ENCODE assay signal across 20 cellular contexts in genomic region chr1:98177751-98178150, GRCh38.
"Had no signal": no experiment of that assay in that cellular context is flagged by ENCODE, and none has a peak within 500 bp of the region (broad histone marks: within the 10 kb centered on the region; RNA-seq: fewer than 3 reads in every experiment).

No MANE protein-coding gene starts in this region.

- H3K27me3 ChIP-seq: hepatocyte, left lung, pancreas, right atrium auricular region, tibial artery had no signal

- H3K36me3 ChIP-seq: left lung, pancreas, right atrium auricular region, tibial artery had no signal

- H3K9me3 ChIP-seq: left lung, pancreas, psoas muscle, right atrium auricular region, tibial artery had no signal

- H3K4me2 ChIP-seq: hepatocyte had no signal

- DNase-seq: activated CD4-positive, alpha-beta T cell treated with anti-CD3 and anti-CD28 coated beads for 1 hour; activated CD4-positive, alpha-beta T cell treated with anti-CD3 and anti-CD28 coated beads, Interleukin-2, amount 50 U/mL, for 1 hour; activated gamma-delta T cell treated with Interleukin-2 at 50 U/mL for 16 hours; activated T-cell treated with anti-CD3 and anti-CD28 coated beads, Interleukin-2, amount 50 U/mL, for 1 hour; aorta; erythroblast; foreskin melanocyte; glutamatergic neuron; immature natural killer cell; kidney glomerular epithelial cell; left lung; pancreas; psoas muscle; stimulated activated CD4-positive, alpha-beta T cell treated with anti-CD3 and anti-CD28 coated beads, Interleukin-4, amount 100 ng/mL, for 4 hours; stimulated activated naive CD8-positive, alpha-beta T cell treated with anti-CD3 and anti-CD28 coated beads, Interleukin-15, Interleukin-2, amounts not matched to agents 100 U/mL and 50 U/mL, for 24 hours; substantia nigra; tibial artery had no signal

- ATAC-seq: left lung; natural killer cell treated with Interleukin-12 subunit alpha and Interleukin-12 subunit beta and Interleukin-15 and Interleukin-18, amount 100 ng/mL, for 72 hours; pancreas; psoas muscle; stimulated activated naive CD8-positive, alpha-beta T cell treated with anti-CD3 and anti-CD28 coated beads, Interleukin-15, Interleukin-2, amounts not matched to agents 100 U/mL and 50 U/mL, for 24 hours had no signal

- H3K4me1 ChIP-seq: left lung, pancreas, psoas muscle, right atrium auricular region, tibial artery had no signal

- H3K27ac ChIP-seq: hepatocyte, left lung, pancreas, psoas muscle, right atrium auricular region, tibial artery had no signal

- H3K4me3 ChIP-seq: hepatocyte, left lung, pancreas, psoas muscle, right atrium auricular region, tibial artery had no signal

- H2AFZ ChIP-seq: hepatocyte had no signal

- H3K79me2 ChIP-seq: hepatocyte had no signal
